ENCODE assay signal across 1 cellular context in genomic region chr17:46141645-46142044, GRCh38.
TF ChIP-seq lines count a peak whose summit lies in the region.

No MANE protein-coding gene starts in this region.

TF ChIP-seq in HepG2, 621 proteins besides CTCF, POLR2A, EP300 and RAD21 (continued from another document):
- TF ChIP-seq MNT (IDR thresholded peaks at IDR 0.05): no peak
- no peak for TF ChIP-seq ZNF720 (CRISPR knock-in tag; IDR thresholded peaks at IDR 0.05)
